Comparison of ENCODE assay signal across 25 cellular contexts in the genomic region with DNA sequence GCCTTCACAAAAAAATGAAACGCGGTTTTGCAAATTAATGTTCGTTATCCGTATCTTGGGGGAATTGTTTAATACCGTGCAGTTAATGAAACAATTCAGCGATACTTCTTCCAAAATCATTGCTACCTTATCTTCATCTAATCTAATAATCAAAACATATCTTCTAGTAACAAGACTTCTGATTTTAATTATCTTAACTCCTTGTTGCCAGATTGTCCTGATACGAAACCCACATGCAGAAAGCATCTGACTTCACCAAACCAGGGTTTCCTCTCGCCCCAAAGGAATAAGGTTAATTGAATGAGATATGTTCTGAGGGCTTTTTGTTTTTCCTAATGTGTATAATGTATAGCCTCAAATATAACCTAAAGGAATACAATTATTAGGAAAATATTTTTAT.
"Had no signal": no experiment of that assay in that cellular context is flagged by ENCODE, and none has a peak within 500 bp of the region (broad histone marks: within the 10 kb centered on the region; RNA-seq: fewer than 3 reads in every experiment).

No MANE protein-coding gene starts in this region.

- H3K27ac ChIP-seq: neural progenitor cell, ovary, parathyroid adenoma, right lobe of liver, sigmoid colon, stomach, thoracic aorta, thyroid gland, tibial nerve, upper lobe of left lung, vagina had no signal

- H3K36me3 ChIP-seq: neural progenitor cell, ovary had no signal

- H3K27me3 ChIP-seq: neural progenitor cell, ovary, right lobe of liver, sigmoid colon, stomach, thyroid gland, tibial nerve, upper lobe of left lung, vagina had no signal

- H3K9ac ChIP-seq: neural progenitor cell, parathyroid adenoma had no signal

- FAIRE-seq: small intestine, urothelium cell line had no signal

- H3K4me1 ChIP-seq: neural progenitor cell, parathyroid adenoma, right lobe of liver, sigmoid colon, stomach, thyroid gland, upper lobe of left lung, vagina had no signal

- H3K4me2 ChIP-seq: neural progenitor cell had no signal

- H3K9me3 ChIP-seq: ovary, psoas muscle, right lobe of liver, sigmoid colon, stomach, thoracic aorta, thyroid gland, tibial nerve, upper lobe of left lung, vagina had no signal

- ATAC-seq: right cardiac atrium; right lobe of liver; stimulated activated effector memory CD8-positive, alpha-beta T cell treated with anti-CD3 and anti-CD28 coated beads, Interleukin-12 subunit alpha, Interleukin-12 subunit beta, amount 100 ng/mL, for 72 hours; stimulated activated naive B cell treated with anti-CD40 and anti-IgM and Interleukin-4, amounts not matched to agents 10 μg/mL and 1 μg/mL and 100 μg/mL, for 72 hours had no signal

- DNase-seq: occipital lobe; ovary; posterior cingulate gyrus; psoas muscle; right cardiac atrium; right lobe of liver; sigmoid colon; small intestine; stimulated activated CD4-positive, alpha-beta T cell treated with anti-CD3 and anti-CD28 coated beads, Interleukin-15, amount 100 ng/mL, for 24 hours; stimulated activated CD4-positive, alpha-beta T cell treated with anti-CD3 and anti-CD28 coated beads, Interleukin-2, amount 100 ng/mL, for 24 hours; stimulated activated CD4-positive, alpha-beta T cell treated with anti-CD3 and anti-CD28 coated beads, Interleukin-2, amount 100 ng/mL, for 48 hours; stimulated activated CD4-positive, alpha-beta T cell treated with anti-CD3 and anti-CD28 coated beads, Interleukin-4, amount 100 ng/mL, for 24 hours; stimulated activated naive B cell treated with anti-CD40 and anti-IgM and Interleukin-4, amounts not matched to agents 10 μg/mL and 1 μg/mL and 100 μg/mL, for 72 hours; stimulated activated naive CD4-positive, alpha-beta T cell treated with Interleukin-2 at 50 U/mL for 16 hours; stomach; thyroid gland; trophoblast cell; upper lobe of left lung had no signal

- H3K4me3 ChIP-seq: neural progenitor cell, ovary, psoas muscle, right lobe of liver, sigmoid colon, stomach, thoracic aorta, thyroid gland, tibial nerve, upper lobe of left lung, vagina had no signal

- H3K79me2 ChIP-seq: parathyroid adenoma had no signal

- H2AFZ ChIP-seq: neural progenitor cell, parathyroid adenoma had no signal
